ENCODE assay signal across 10 cellular contexts in the genomic region with DNA sequence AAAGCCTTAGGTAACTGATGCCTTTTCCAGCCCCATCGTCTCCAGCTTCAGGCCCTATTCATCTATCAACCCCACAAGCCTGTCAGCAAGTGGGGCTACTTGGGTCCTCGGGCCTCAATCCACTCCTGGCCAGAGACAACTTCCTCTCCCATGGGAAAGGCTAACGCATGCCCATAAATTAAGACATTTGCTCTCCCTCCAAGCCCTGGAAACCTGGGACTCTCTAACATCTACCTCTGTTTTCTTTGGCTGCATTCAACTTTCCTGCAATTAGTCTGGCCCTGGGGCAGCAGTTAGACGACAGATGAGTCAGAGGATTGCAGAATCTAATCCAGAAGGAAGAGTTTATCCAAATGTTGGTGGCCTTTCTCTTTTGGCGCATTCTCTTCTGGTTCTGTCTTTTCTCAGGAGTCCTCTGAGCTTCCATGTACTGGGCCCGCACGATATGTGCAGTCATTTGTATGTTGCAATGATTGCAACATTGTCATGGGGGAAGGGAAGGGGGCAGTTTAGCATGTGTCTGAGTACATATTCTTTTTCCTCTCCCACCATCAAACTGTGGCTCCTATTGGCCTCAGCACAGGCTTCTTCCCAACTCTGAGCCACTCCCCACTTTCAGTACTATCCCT. TPM values are rescaled to one million over a fixed set of nuclear protein-coding genes. Genes with fewer than 3 reads are reported as not detected.
DNase-seq lines count a peak whose midpoint lies in the region; ATAC-seq and TF ChIP-seq lines count a peak whose summit lies in the region.
"Had no signal": no experiment of that assay in that cellular context is flagged by ENCODE, and none has a peak within 500 bp of the region (broad histone marks: within the 10 kb centered on the region; RNA-seq: fewer than 3 reads in every experiment).

No MANE protein-coding gene starts in this region.

- H3K9me3 Mint-ChIP-seq in CD8-positive, alpha-beta memory T cell = no peaks in the 10 kb centered on the region
- H3K9me3 Mint-ChIP-seq: T-helper 1 cell treated with Interleukin-12 subunit alpha and Interleukin-12 subunit beta and Interleukin-4 antibody, amounts not matched to agents 30 μg/mL and 1 μg/mL, for 36 hours had no signal

- peaks cover 3 to 18% of the 10 kb centered on the region in 2 donors for H3K27me3 Mint-ChIP-seq in CD8-positive, alpha-beta memory T cell

- no peaks in the 10 kb centered on the region for H3K27me3 ChIP-seq in CD8-positive, alpha-beta memory T cell (ENCODE audit: insufficient read depth, low read length, poor library complexity, severe bottlenecking)
- H3K27me3 ChIP-seq in MM.1S (replicated peaks; ENCODE audit: insufficient read depth, low read length) = peaks cover 30% of the 10 kb centered on the region; the same call in 1 of the 2 replicates
- H3K27me3 ChIP-seq: pancreas had no signal

- H3K4me2 ChIP-seq in MM.1S (ENCODE audit: low read depth, low read length) = no peak overlapping the region

- no peak for TF ChIP-seq CTCF in omental fat pad (IDR thresholded peaks at IDR 0.05)
- TF ChIP-seq CTCF in MM.1S (IDR thresholded peaks at IDR 0.05; ENCODE audit: low read length) = no peak

- no peak overlapping the region for H3K9ac ChIP-seq in MM.1S (ENCODE audit: low read length)

- ATAC-seq in omental fat pad (ENCODE audit: low FRiP score) (peak; percentile 63), HG03025 (IDR thresholded peaks at IDR 0.05; ENCODE audit: low FRiP score, unreplicated experiment) (no peak), GM21825 (IDR thresholded peaks at IDR 0.05; ENCODE audit: unreplicated experiment) (no peak)

- no peak overlapping the region for H2AFZ ChIP-seq in MM.1S (ENCODE audit: low read length)

- no peaks in the 10 kb centered on the region for H3K9me2 ChIP-seq in MM.1S (replicated peaks; ENCODE audit: insufficient read depth, low read length)

- H3K4me3 Mint-ChIP-seq in CD8-positive, alpha-beta memory T cell = no peak overlapping the region
- H3K4me3 Mint-ChIP-seq: T-helper 1 cell treated with Interleukin-12 subunit alpha and Interleukin-12 subunit beta and Interleukin-4 antibody, amounts not matched to agents 30 μg/mL and 1 μg/mL, for 36 hours had no signal

- peaks cover 0 to 2% (median 0%) of the 10 kb centered on the region in 3 donors for H3K4me1 Mint-ChIP-seq in CD8-positive, alpha-beta memory T cell

- H4K20me1 ChIP-seq in MM.1S (ENCODE audit: insufficient read depth, low read length) = no peaks in the 10 kb centered on the region

- DNase-seq in Daoy (ENCODE audit: low read depth) (peak; percentile 94), OCI-M1 (lab: John Stamatoyannopoulos, UW) (peak; percentile 71), epidermal melanocyte (ENCODE audit: insufficient read length, low spot score) (peak; percentile 59), omental fat pad (ENCODE audit: low spot score) (no peak), MM.1S (no peak)
- DNase-seq in CD8-positive, alpha-beta memory T cell = no peak
- DNase-seq: pancreas had no signal

- H3K27ac ChIP-seq in CD8-positive, alpha-beta memory T cell (ENCODE audit: low read depth, low read length) = no peak overlapping the region
- H3K27ac ChIP-seq in MM.1S (ENCODE audit: low read length) = no peak overlapping the region
- H3K27ac ChIP-seq: pancreas had no signal

- no peaks in the 10 kb centered on the region for H3F3A ChIP-seq in MM.1S (ENCODE audit: insufficient read depth, low read length)

- H3K27ac Mint-ChIP-seq in CD8-positive, alpha-beta memory T cell = no peak overlapping the region
- H3K27ac Mint-ChIP-seq: T-helper 1 cell treated with Interleukin-12 subunit alpha and Interleukin-12 subunit beta and Interleukin-4 antibody, amounts not matched to agents 30 μg/mL and 1 μg/mL, for 36 hours had no signal

- H3K79me2 ChIP-seq in MM.1S (ENCODE audit: low read length) = no peaks in the 10 kb centered on the region

- H3K36me3 ChIP-seq in CD8-positive, alpha-beta memory T cell (ENCODE audit: insufficient read depth, low read length) = no peaks in the 10 kb centered on the region
- H3K36me3 ChIP-seq in MM.1S (replicated peaks; ENCODE audit: insufficient read depth, low read length) = no peaks in the 10 kb centered on the region
- H3K36me3 ChIP-seq: pancreas had no signal

- no peak overlapping the region for H3K4me3 ChIP-seq in CD8-positive, alpha-beta memory T cell (ENCODE audit: low read length)
- no peak overlapping the region for H3K4me3 ChIP-seq in MM.1S (ENCODE audit: low read length)
- H3K4me3 ChIP-seq: pancreas had no signal

- H3K36me3 Mint-ChIP-seq in CD8-positive, alpha-beta memory T cell = no peaks in the 10 kb centered on the region

- H3K4me1 ChIP-seq in CD8-positive, alpha-beta memory T cell (ENCODE audit: insufficient read depth, low read length) = no peaks in the 10 kb centered on the region
- H3K4me1 ChIP-seq in MM.1S (ENCODE audit: low read length) = no peaks in the 10 kb centered on the region

- POLR2A ChIA-PET in CD8-positive, alpha-beta memory T cell (lab: Charles Lee) = no interaction called here

- CTCF ChIA-PET in CD8-positive, alpha-beta memory T cell (lab: Charles Lee) = no interaction called here

- H3K9me3 ChIP-seq in CD8-positive, alpha-beta memory T cell (ENCODE audit: low read length) = no peaks in the 10 kb centered on the region
- H3K9me3 ChIP-seq in MM.1S (replicated peaks; ENCODE audit: insufficient read depth, low read length) = no peaks in the 10 kb centered on the region
- H3K9me3 ChIP-seq: pancreas had no signal

RNA-seq across cellular contexts. Expression of a gene that starts 54.4 kb away (rescaled TPM):
- total RNA-seq in Daoy (2014; rRNA removed; shearing (Covaris generic)) = 39.2 and 51.8 TPM in 2 replicates
- total RNA-seq in omental fat pad = 10 to 100 TPM; 26.0 to 84.1 (median 67.6) TPM
- under 1 TPM; 0.77 to 0.95 TPM for total RNA-seq in CD8-positive, alpha-beta memory T cell
- 1.8 TPM for polyA plus RNA-seq in CD8-positive, alpha-beta memory T cell

Comparison
In these comparisons a context has a peak if more than half of its experiments do, and no peak if none do; other contexts are left out.
1. DNase-seq: peak in Daoy (single experiment), OCI-M1 (single experiment) and epidermal melanocyte (single experiment); none in omental fat pad (single experiment), CD8-positive, alpha-beta memory T cell (0 of 5) and MM.1S (single experiment).
2. RNA of a gene that starts 54.4 kb away (total RNA-seq): 26.0 to 84.1 TPM in omental fat pad and 39.2 to 51.8 TPM in Daoy; 0.77 to 0.95 TPM in CD8-positive, alpha-beta memory T cell; every median in the first group is over 10 times any median in the second.